In genomic region chr7:85159003-85159402, GRCh38 we compare ENCODE assay signal across 7 cellular contexts. TPM values are rescaled to one million over a fixed set of nuclear protein-coding genes. Genes with fewer than 3 reads are reported as not detected.
"Had no signal": no experiment of that assay in that cellular context is flagged by ENCODE, and none has a peak within 500 bp of the region (broad histone marks: within the 10 kb centered on the region; RNA-seq: fewer than 3 reads in every experiment).

No MANE protein-coding gene starts in this region.

- ATAC-seq: GM23338, HepG2, K562 had no signal

- H3K27ac ChIP-seq: HL-60 had no signal

- H3K4me2 ChIP-seq: GM23338 had no signal

- H2AFZ ChIP-seq: GM23338 had no signal

- H3K27ac Mint-ChIP-seq: GM23338 had no signal

- DNase-seq: H9, HCEC 1CT, KG1 had no signal

- H3K4me3 Mint-ChIP-seq: GM23338, H9 had no signal

- H3K4me3 ChIP-seq: GM23338, K562 had no signal

RNA-seq across cellular contexts. Expression of gene SEMA3D, which starts 27.9 kb away (rescaled TPM):
- polyA plus RNA-seq: HepG2 had no signal
